ENCODE assay signal across 16 cellular contexts in the genomic region with DNA sequence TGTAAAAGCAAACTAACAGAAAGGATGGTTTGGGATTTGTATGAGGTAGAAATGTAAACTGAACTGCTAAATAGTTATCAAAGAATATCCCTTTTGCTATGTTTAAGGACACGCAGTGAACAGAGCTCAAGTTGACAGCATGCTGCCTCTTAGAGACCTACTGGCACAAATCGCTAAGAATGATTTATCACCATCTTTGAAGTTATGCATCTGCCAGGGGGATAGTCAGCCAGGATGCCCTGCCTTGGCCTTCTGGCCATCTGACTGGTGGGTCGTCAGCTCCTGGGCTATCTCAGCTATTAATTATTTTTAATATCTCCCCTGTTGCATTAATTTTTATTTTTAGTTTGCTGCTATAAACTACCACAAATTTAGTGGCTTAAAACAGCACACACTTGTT.
DNase-seq lines count a peak whose midpoint lies in the region; ATAC-seq and TF ChIP-seq lines count a peak whose summit lies in the region.
"Had no signal": no experiment of that assay in that cellular context is flagged by ENCODE, and none has a peak within 500 bp of the region (broad histone marks: within the 10 kb centered on the region; RNA-seq: fewer than 3 reads in every experiment).

No MANE protein-coding gene starts in this region.

- H3K4me1 Mint-ChIP-seq in brain = peaks cover 45% of the 10 kb centered on the region
- H3K4me1 Mint-ChIP-seq in activated T-cell treated with anti-CD3 and anti-CD28 coated beads, Interleukin-2, amount 50 U/mL, for 72 hours (ENCODE audit: low read depth) = no peaks in the 10 kb centered on the region
- H3K4me1 Mint-ChIP-seq: CD4-positive, alpha-beta memory T cell had no signal

- peak overlapping the region in 3 of 5 experiments; percentile 5 to 61 (median 60) for H3K27ac Mint-ChIP-seq in brain
- H3K27ac Mint-ChIP-seq in activated T-cell treated with anti-CD3 and anti-CD28 coated beads, Interleukin-2, amount 50 U/mL, for 72 hours = no peak overlapping the region
- H3K27ac Mint-ChIP-seq: T-helper 2 cell treated with Interferon-gamma antibody and Interleukin-4, amounts not matched to agents 5 μg/mL and 100 μg/mL, for 36 hours had no signal

- TF ChIP-seq CTCF in BE2C (IDR thresholded peaks at IDR 0.05; ENCODE audit: low read depth, low read length) (no peak), brain (conservative IDR thresholded peaks at IDR 0.05) (no peak)

- 0 out of 2 replicates have a peak, but pooled peaks cover 5% of the 10 kb centered on the region for H3K4me1 ChIP-seq in BE2C
- H3K4me1 ChIP-seq: A549, BLaER1, Peyer's patch had no signal

- H3K4me3 Mint-ChIP-seq in brain = no peak overlapping the region
- no peak overlapping the region for H3K4me3 Mint-ChIP-seq in activated T-cell treated with anti-CD3 and anti-CD28 coated beads, Interleukin-2, amount 50 U/mL, for 72 hours
- H3K4me3 Mint-ChIP-seq: CD4-positive, alpha-beta memory T cell; T-helper 2 cell treated with Interferon-gamma antibody and Interleukin-4, amounts not matched to agents 5 μg/mL and 100 μg/mL, for 36 hours had no signal

- H3K27me3 Mint-ChIP-seq in brain = peaks cover 10% of the 10 kb centered on the region
- peaks cover 12% of the 10 kb centered on the region for H3K27me3 Mint-ChIP-seq in activated T-cell treated with anti-CD3 and anti-CD28 coated beads, Interleukin-2, amount 50 U/mL, for 72 hours (ENCODE audit: low read depth)

- DNase-seq in BE2C (peak; percentile 18), NCI-H1694 treated with DMSO at 0.1 percent for 48 hours (lab: John Stamatoyannopoulos, UW) (peak; percentile 73), NCI-H69 (lab: John Stamatoyannopoulos, UW) (peak; percentile 5)
- no peak for DNase-seq in activated T-cell treated with anti-CD3 and anti-CD28 coated beads, Interleukin-2, amount 50 U/mL, for 72 hours
- DNase-seq: CD4-positive, alpha-beta memory T cell; DMS53; EL; NCI-H526 treated with DMSO at 0.1 percent for 48 hours; Peyer's patch had no signal

- no peak overlapping the region for H3K4me3 ChIP-seq in BE2C (ENCODE audit: low read depth, low read length)
- H3K4me3 ChIP-seq: A549, BLaER1, K562, Peyer's patch had no signal

- H3K36me3 ChIP-seq in BE2C = no peaks in the 10 kb centered on the region
- H3K36me3 ChIP-seq: BLaER1, Peyer's patch had no signal

- peaks cover 0 to 2% (median 0%) of the 10 kb centered on the region in 5 experiments for H3K9me3 Mint-ChIP-seq in brain
- H3K9me3 Mint-ChIP-seq in activated T-cell treated with anti-CD3 and anti-CD28 coated beads, Interleukin-2, amount 50 U/mL, for 72 hours = no peaks in the 10 kb centered on the region
- H3K9me3 Mint-ChIP-seq: T-helper 2 cell treated with Interferon-gamma antibody and Interleukin-4, amounts not matched to agents 5 μg/mL and 100 μg/mL, for 36 hours had no signal

- H3K9me3 ChIP-seq in BE2C = no peaks in the 10 kb centered on the region
- H3K9me3 ChIP-seq: A549, BLaER1, Peyer's patch had no signal

- ATAC-seq in GM21390 (IDR thresholded peaks at IDR 0.05; ENCODE audit: unreplicated experiment) (no peak), GM21447 (IDR thresholded peaks at IDR 0.05; ENCODE audit: unreplicated experiment) (no peak)
- ATAC-seq in activated T-cell treated with anti-CD3 and anti-CD28 coated beads, Interleukin-2, amount 50 U/mL, for 72 hours (replicated peaks in 1 of 2) = no peak
- ATAC-seq: A549, K562 had no signal

- no peaks in the 10 kb centered on the region for H3K27me3 ChIP-seq in BE2C
- H3K27me3 ChIP-seq: BLaER1, Peyer's patch had no signal

- no peaks in the 10 kb centered on the region for H3K36me3 Mint-ChIP-seq in brain
- no peaks in the 10 kb centered on the region for H3K36me3 Mint-ChIP-seq in activated T-cell treated with anti-CD3 and anti-CD28 coated beads, Interleukin-2, amount 50 U/mL, for 72 hours (ENCODE audit: insufficient read depth in 2 of 2)
- H3K36me3 Mint-ChIP-seq: CD4-positive, alpha-beta memory T cell had no signal

Comparison
In these comparisons a context has a peak if more than half of its experiments do, and no peak if none do; other contexts are left out.
1. DNase-seq: peak in BE2C (single experiment), NCI-H1694 treated with DMSO at 0.1 percent for 48 hours (single experiment) and NCI-H69 (single experiment); none in activated T-cell treated with anti-CD3 and anti-CD28 coated beads, Interleukin-2, amount 50 U/mL, for 72 hours (0 of 2).